27 cellular contexts compared by ENCODE assay signal in genomic region chr2:45707661-45708060, GRCh38.
"Had no signal": no experiment of that assay in that cellular context is flagged by ENCODE, and none has a peak within 500 bp of the region (broad histone marks: within the 10 kb centered on the region; RNA-seq: fewer than 3 reads in every experiment).

No MANE protein-coding gene starts in this region.

- H3K27me3 ChIP-seq: ascending aorta, body of pancreas, Peyer's patch had no signal

- H3K36me3 ChIP-seq: ascending aorta, Peyer's patch had no signal

- H3K9me3 Mint-ChIP-seq: activated naive CD4-positive, alpha-beta T cell treated with anti-CD3 and anti-CD28 coated beads, Interleukin-2, amount 50 U/mL, for 24 hours; central memory CD8-positive, alpha-beta T cell had no signal

- H3K27ac ChIP-seq: ascending aorta, body of pancreas, Peyer's patch, RWPE1 had no signal

- DNase-seq: activated CD4-positive, alpha-beta T cell treated with anti-CD3 and anti-CD28 coated beads for 48 hours; activated CD4-positive, alpha-beta T cell treated with anti-CD3 and anti-CD28 coated beads, Interleukin-2, amount 50 U/mL, for 4 hours; activated CD4-positive, CD25-positive, alpha-beta regulatory T cell treated with anti-CD3 and anti-CD28 coated beads, Interleukin-2, amount 50 U/mL, for 72 hours; activated CD8-positive, alpha-beta memory T cell treated with anti-CD3 and anti-CD28 coated beads, Interleukin-2, amount 50 U/mL, for 48 hours; activated CD8-positive, alpha-beta T cell treated with anti-CD3 and anti-CD28 coated beads, Interleukin-2, amount 10 ng/mL, durations not matched to agents 7 days and 5 days; activated effector memory CD4-positive, alpha-beta T cell treated with Interleukin-2 at 50 U/mL for 16 hours; activated naive CD4-positive, alpha-beta T cell; activated T-cell treated with anti-CD3 and anti-CD28 coated beads, Interleukin-2, amount 50 U/mL, for 1 hour; body of pancreas; KBM-7; NCI-H1092; NCI-H1930; NCI-H2171; NCI-H446 treated with DMSO at 0.1 percent for 48 hours; NCI-H526; NCI-H774; NK-92 treated with Interleukin-12 subunit alpha and Interleukin-12 subunit beta, amount 100 ng/mL, for 24 hours; OCI-M1; Peyer's patch; SHP77; T-helper 17 cell; T-helper 9 cell had no signal

- H3K27me3 Mint-ChIP-seq: activated naive CD4-positive, alpha-beta T cell treated with anti-CD3 and anti-CD28 coated beads, Interleukin-2, amount 50 U/mL, for 24 hours; central memory CD8-positive, alpha-beta T cell; T-helper 17 cell had no signal

- ATAC-seq: activated CD8-positive, alpha-beta T cell treated with anti-CD3 and anti-CD28 coated beads, Interleukin-2, amount 10 ng/mL, durations not matched to agents 7 days and 5 days; body of pancreas; T-helper 17 cell; WTC11 had no signal

- H3K4me3 Mint-ChIP-seq: activated CD8-positive, alpha-beta T cell treated with anti-CD3 and anti-CD28 coated beads, Interleukin-2, amount 10 ng/mL, durations not matched to agents 7 days and 5 days; activated naive CD4-positive, alpha-beta T cell treated with anti-CD3 and anti-CD28 coated beads, Interleukin-2, amount 50 U/mL, for 24 hours; central memory CD8-positive, alpha-beta T cell; T-helper 17 cell; WTC11 had no signal

- H3K9me3 ChIP-seq: ascending aorta, body of pancreas, Peyer's patch had no signal

- H3K4me1 Mint-ChIP-seq: activated naive CD4-positive, alpha-beta T cell treated with anti-CD3 and anti-CD28 coated beads, Interleukin-2, amount 50 U/mL, for 24 hours had no signal

- H3K4me3 ChIP-seq: ascending aorta, body of pancreas, Peyer's patch had no signal

- H3K27ac Mint-ChIP-seq: activated CD8-positive, alpha-beta T cell treated with anti-CD3 and anti-CD28 coated beads, Interleukin-2, amount 10 ng/mL, durations not matched to agents 7 days and 5 days; activated naive CD4-positive, alpha-beta T cell treated with anti-CD3 and anti-CD28 coated beads, Interleukin-2, amount 50 U/mL, for 24 hours; T-helper 17 cell; WTC11 had no signal
